8 cellular contexts compared by ENCODE assay signal in the genomic region with DNA sequence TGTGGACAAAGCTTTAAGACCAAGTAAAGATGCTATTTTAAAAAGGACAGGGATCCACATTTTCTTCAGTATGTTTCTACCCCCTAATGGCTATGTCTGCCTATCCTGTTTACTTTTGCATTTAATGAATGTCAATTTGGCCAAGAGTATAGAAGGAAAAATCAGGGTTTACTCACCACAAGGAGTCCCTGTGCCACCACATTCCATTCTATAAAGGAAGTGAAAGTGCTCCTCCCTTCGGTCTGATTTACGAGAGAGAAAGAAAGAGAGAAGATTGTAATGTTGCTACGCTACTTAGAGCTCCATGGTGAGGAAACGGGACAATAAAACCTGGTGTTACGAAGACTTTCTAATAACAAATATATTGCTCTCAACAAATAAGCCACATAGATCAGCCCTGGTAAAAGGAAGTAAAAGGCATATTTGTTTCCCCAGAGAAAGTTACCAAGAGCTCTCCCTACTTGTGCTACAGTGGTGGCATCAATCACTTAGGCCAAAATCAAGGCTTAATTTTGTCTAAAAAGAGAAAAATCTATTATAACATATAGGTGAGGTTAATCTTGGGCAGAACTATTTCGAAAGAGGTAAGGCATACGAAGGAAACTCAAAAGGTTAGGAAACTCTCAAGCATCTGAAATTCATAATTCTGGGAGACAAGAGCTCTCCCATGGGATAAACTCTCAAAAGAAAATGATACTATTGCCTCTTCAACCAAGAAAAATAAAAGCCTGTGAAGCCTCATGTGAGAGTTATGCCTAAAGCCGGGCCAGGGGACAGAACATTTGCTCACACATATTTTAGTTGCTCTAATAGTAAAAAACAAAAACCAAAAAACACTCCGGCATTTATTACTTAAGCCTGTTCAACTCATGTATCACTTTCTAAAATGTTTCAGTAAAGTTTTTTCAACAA. TPM values are rescaled to one million over a fixed set of nuclear protein-coding genes. Genes with fewer than 3 reads are reported as not detected.
DNase-seq lines count a peak whose midpoint lies in the region; ATAC-seq and TF ChIP-seq lines count a peak whose summit lies in the region.

No MANE protein-coding gene starts in this region.

- H3K4me1 Mint-ChIP-seq in endothelial cell (ENCODE audit: unreplicated experiment) = peaks cover 30% of the 10 kb centered on the region

- peak overlapping the region; percentile 40 for H3K9ac ChIP-seq in mucosa of stomach (ENCODE audit: low read length)

- H3K27me3 ChIP-seq in mucosa of stomach (ENCODE audit: control insufficient read depth, insufficient read depth, low read length) = no peaks in the 10 kb centered on the region

- H3K4me3 Mint-ChIP-seq in endothelial cell (ENCODE audit: unreplicated experiment) = no peak overlapping the region

- H3K36me3 Mint-ChIP-seq in endothelial cell (ENCODE audit: low read depth, unreplicated experiment) = no peaks in the 10 kb centered on the region

- no peak overlapping the region for H3K4me3 ChIP-seq in mucosa of stomach (ENCODE audit: low read length)

- peak; percentile 85 for ATAC-seq in HG02642 (IDR thresholded peaks at IDR 0.05; ENCODE audit: poor library complexity, unreplicated experiment)
- ATAC-seq in HG03097 (IDR thresholded peaks at IDR 0.05; ENCODE audit: low FRiP score, unreplicated experiment) = no peak

- no peaks in the 10 kb centered on the region for H3K36me3 ChIP-seq in mucosa of stomach (ENCODE audit: control insufficient read depth, insufficient read depth, low read length)

- no peaks in the 10 kb centered on the region for H3K9me3 ChIP-seq in mucosa of stomach (ENCODE audit: control insufficient read depth, low read length)

- TF ChIP-seq CTCF in endothelial cell (IDR thresholded peaks at IDR 0.05; ENCODE audit: unreplicated experiment) = no peak

- peak; percentile 75 for DNase-seq in ELR (ENCODE audit: low read depth)
- DNase-seq in NCI-H82 (lab: John Stamatoyannopoulos, UW) = peak; percentile 67
- DNase-seq in endothelial cell (ENCODE audit: low spot score) = no peak
- DNase-seq in stimulated activated CD4-positive, alpha-beta T cell treated with anti-CD3 and anti-CD28 coated beads, Interleukin-4, amount 100 ng/mL, for 1 hour = no peak
- DNase-seq in HUDEP-2 (lab: John Stamatoyannopoulos, UW; ENCODE audit: unreplicated experiment in 76 of 76) = no peak

- peak overlapping the region; percentile 74 for H3K27ac Mint-ChIP-seq in endothelial cell (ENCODE audit: unreplicated experiment)

- H3K27me3 Mint-ChIP-seq in endothelial cell (ENCODE audit: unreplicated experiment) = no peaks in the 10 kb centered on the region

- H3K4me1 ChIP-seq in mucosa of stomach (ENCODE audit: control insufficient read depth, insufficient read depth, low read length) = peaks cover 30% of the 10 kb centered on the region

- H3K9me3 Mint-ChIP-seq in endothelial cell (ENCODE audit: unreplicated experiment) = no peaks in the 10 kb centered on the region

RNA-seq across cellular contexts. Expression of a gene that starts 29.5 kb away (rescaled TPM):
- 18.4 TPM for total RNA-seq in endothelial cell (ENCODE audit: unreplicated experiment)

Comparison
In these comparisons a context has a peak if more than half of its experiments do, and no peak if none do; other contexts are left out.
1. DNase-seq: peak in ELR (single experiment) and NCI-H82 (single experiment); none in endothelial cell (single experiment), stimulated activated CD4-positive, alpha-beta T cell treated with anti-CD3 and anti-CD28 coated beads, Interleukin-4, amount 100 ng/mL, for 1 hour (single experiment) and HUDEP-2 (0 of 76).